15 cellular contexts compared by ENCODE assay signal in genomic region chr5:11046160-11046559, GRCh38.
DNase-seq lines count a peak whose midpoint lies in the region; ATAC-seq and TF ChIP-seq lines count a peak whose summit lies in the region.
"Had no signal": no experiment of that assay in that cellular context is flagged by ENCODE, and none has a peak within 500 bp of the region (broad histone marks: within the 10 kb centered on the region; RNA-seq: fewer than 3 reads in every experiment).

No MANE protein-coding gene starts in this region.

- H4K20me1 ChIP-seq in HCT116 (ENCODE audit: insufficient read depth): no peaks in the 10 kb centered on the region

- H3K9me2 ChIP-seq in HCT116 (ENCODE audit: insufficient read depth): no peaks in the 10 kb centered on the region

- no peak overlapping the region for H3K9ac ChIP-seq in HCT116 (ENCODE audit: low read length)

- no peak overlapping the region for H2AFZ ChIP-seq in HCT116 (ENCODE audit: low read depth, low read length, poor library complexity, severe bottlenecking)

- CTCF ChIA-PET in HCT116 (lab: Charles Lee) (no interaction called here), Calu3 (lab: Charles Lee) (no interaction called here)
- CTCF ChIA-PET in activated CD4-positive, alpha-beta memory T cell treated with anti-CD3 and anti-CD28 coated beads for 36 hours (lab: Charles Lee): no interaction called here

- no peaks in the 10 kb centered on the region for H3K36me3 ChIP-seq in HCT116 (ENCODE audit: control insufficient read depth in 1 of 2, insufficient read depth in 2 of 2, low read length in 2 of 2)
- H3K36me3 ChIP-seq: HAP-1, pancreas had no signal

- H3K4me1 ChIP-seq in HCT116 (ENCODE audit: control insufficient read depth in 1 of 2, insufficient read depth in 2 of 2, low read length in 2 of 2): no peaks in the 10 kb centered on the region
- H3K4me1 ChIP-seq: HAP-1, pancreas had no signal

- ATAC-seq in HCT116 (peak; percentile 50), GM19023 (IDR thresholded peaks at IDR 0.05; ENCODE audit: unreplicated experiment) (no peak), HG02798 (IDR thresholded peaks at IDR 0.05; ENCODE audit: poor library complexity, unreplicated experiment) (no peak)
- ATAC-seq: effector memory CD8-positive, alpha-beta T cell; pancreas; stimulated activated naive B cell treated with anti-CD40 and anti-IgM and Interleukin-4, amounts not matched to agents 10 μg/mL and 1 μg/mL and 100 μg/mL, for 72 hours had no signal

- RAD21 ChIA-PET in HCT116 (lab: Charles Lee; ENCODE audit: low non-redundant PET in 1 of 2, low total read pairs in 2 of 2, uncharacterized antibody in 2 of 2, unreplicated experiment in 2 of 2): no interaction called here

- H3K79me2 ChIP-seq in HCT116 (ENCODE audit: insufficient read depth, low read length): no peaks in the 10 kb centered on the region

- DNase-seq in AG09319 (ENCODE audit: extremely low read depth, low read depth) (no peak), HCT116 (ENCODE audit: low read depth, low spot score) (no peak), SW480 (ENCODE audit: low spot score) (peak; percentile 21), iPS-NIHi7 (ENCODE audit: extremely low spot score) (peak; percentile 64), Calu3 (no peak)
- no peak for DNase-seq in activated CD4-positive, alpha-beta memory T cell treated with anti-CD3 and anti-CD28 coated beads for 36 hours
- DNase-seq: activated CD8-positive, alpha-beta memory T cell treated with anti-CD3 and anti-CD28 coated beads, Interleukin-2, amount 50 U/mL, for 48 hours; CD4-positive, alpha-beta memory T cell; effector memory CD8-positive, alpha-beta T cell; NCI-H2081 treated with DMSO at 0.1 percent for 48 hours; pancreas; stimulated activated naive B cell treated with anti-CD40 and anti-IgM and Interleukin-4, amounts not matched to agents 10 μg/mL and 1 μg/mL and 100 μg/mL, for 72 hours had no signal

- H3K27ac Mint-ChIP-seq in Calu3 (ENCODE audit: unreplicated experiment): no peak overlapping the region
- no peak overlapping the region for H3K27ac Mint-ChIP-seq in activated CD4-positive, alpha-beta memory T cell treated with anti-CD3 and anti-CD28 coated beads for 36 hours
- H3K27ac Mint-ChIP-seq: CD4-positive, alpha-beta memory T cell; effector memory CD8-positive, alpha-beta T cell; stimulated activated naive B cell treated with anti-CD40 and anti-IgM and Interleukin-4, amounts not matched to agents 10 μg/mL and 1 μg/mL and 100 μg/mL, for 72 hours had no signal

- H3K9me3 Mint-ChIP-seq in Calu3 (ENCODE audit: low read depth, unreplicated experiment): no peaks in the 10 kb centered on the region
- no peaks in the 10 kb centered on the region for H3K9me3 Mint-ChIP-seq in activated CD4-positive, alpha-beta memory T cell treated with anti-CD3 and anti-CD28 coated beads for 36 hours
- H3K9me3 Mint-ChIP-seq: CD4-positive, alpha-beta memory T cell; effector memory CD8-positive, alpha-beta T cell; stimulated activated naive B cell treated with anti-CD40 and anti-IgM and Interleukin-4, amounts not matched to agents 10 μg/mL and 1 μg/mL and 100 μg/mL, for 72 hours had no signal

- H3K27ac ChIP-seq in HCT116 (ENCODE audit: low read depth, low read length): no peak overlapping the region
- H3K27ac ChIP-seq: pancreas had no signal

- H3K27me3 ChIP-seq in HCT116 (ENCODE audit: insufficient read depth, low read length): peaks cover 33% of the 10 kb centered on the region
- H3K27me3 ChIP-seq: pancreas had no signal

- POLR2A ChIA-PET in HCT116 (lab: Charles Lee): no interaction called here
- POLR2A ChIA-PET in activated CD4-positive, alpha-beta memory T cell treated with anti-CD3 and anti-CD28 coated beads for 36 hours (lab: Charles Lee): no interaction called here

- H3K9me3 ChIP-seq in HCT116 (ENCODE audit: control insufficient read depth in 1 of 2, insufficient read depth in 1 of 2, low read depth in 1 of 2, low read length in 2 of 2): no peaks in the 10 kb centered on the region
- H3K9me3 ChIP-seq: HAP-1, pancreas had no signal

- H3K4me2 ChIP-seq in HCT116 (ENCODE audit: low read length): no peak overlapping the region

- H3K36me3 Mint-ChIP-seq in Calu3 (ENCODE audit: insufficient read depth, unreplicated experiment): no peaks in the 10 kb centered on the region
- no peaks in the 10 kb centered on the region for H3K36me3 Mint-ChIP-seq in activated CD4-positive, alpha-beta memory T cell treated with anti-CD3 and anti-CD28 coated beads for 36 hours
- H3K36me3 Mint-ChIP-seq: CD4-positive, alpha-beta memory T cell; stimulated activated naive B cell treated with anti-CD40 and anti-IgM and Interleukin-4, amounts not matched to agents 10 μg/mL and 1 μg/mL and 100 μg/mL, for 72 hours had no signal

- no peaks in the 10 kb centered on the region for H3K27me3 Mint-ChIP-seq in Calu3 (ENCODE audit: unreplicated experiment)
- H3K27me3 Mint-ChIP-seq in activated CD4-positive, alpha-beta memory T cell treated with anti-CD3 and anti-CD28 coated beads for 36 hours: no peaks in the 10 kb centered on the region

- TF ChIP-seq CTCF in AG09319 (IDR thresholded peaks at IDR 0.05; ENCODE audit: low read depth, low read length) (peak; percentile 43), HCT116 (IDR thresholded peaks at IDR 0.05 in 2 of 3, conservative IDR thresholded peaks at IDR 0.05 in 1 of 3; ENCODE audit: borderline replicate concordance in 1 of 3, insufficient read depth in 1 of 3, low read depth in 2 of 3, low read length in 2 of 3) (no peak), Calu3 (IDR thresholded peaks at IDR 0.05; ENCODE audit: unreplicated experiment) (no peak)

- peaks cover 5% of the 10 kb centered on the region for H3K4me1 Mint-ChIP-seq in Calu3 (ENCODE audit: low read depth, unreplicated experiment)
- H3K4me1 Mint-ChIP-seq in activated CD4-positive, alpha-beta memory T cell treated with anti-CD3 and anti-CD28 coated beads for 36 hours (ENCODE audit: low read depth): no peaks in the 10 kb centered on the region
- H3K4me1 Mint-ChIP-seq: CD4-positive, alpha-beta memory T cell; stimulated activated naive B cell treated with anti-CD40 and anti-IgM and Interleukin-4, amounts not matched to agents 10 μg/mL and 1 μg/mL and 100 μg/mL, for 72 hours had no signal

- BruUV-seq in HCT116 (replicated peaks; lab: Mats Ljungman, UMichigan): no TSS peak
- no TSS peak for BruUV-seq in Calu3 (replicated peaks; lab: Mats Ljungman, UMichigan)

- peak; percentile 33; the same call in 1 of the 2 replicates for TF ChIP-seq RAD21 in HCT116 (IDR thresholded peaks at IDR 0.05; ENCODE audit: low read depth)

- no peak for TF ChIP-seq POLR2A in HCT116 (IDR thresholded peaks at IDR 0.05; ENCODE audit: borderline replicate concordance, extremely low read depth, insufficient read depth, insufficient read length)

- no peak overlapping the region for H3K4me3 ChIP-seq in HCT116 (replicated peaks in 1 of 2; ENCODE audit: low read depth in 1 of 2, low read length in 2 of 2)
- H3K4me3 ChIP-seq: HAP-1, pancreas had no signal

- H3K4me3 Mint-ChIP-seq in Calu3 (ENCODE audit: low read depth, unreplicated experiment): no peak overlapping the region
- H3K4me3 Mint-ChIP-seq in activated CD4-positive, alpha-beta memory T cell treated with anti-CD3 and anti-CD28 coated beads for 36 hours: no peak overlapping the region
- H3K4me3 Mint-ChIP-seq: CD4-positive, alpha-beta memory T cell; effector memory CD8-positive, alpha-beta T cell; stimulated activated naive B cell treated with anti-CD40 and anti-IgM and Interleukin-4, amounts not matched to agents 10 μg/mL and 1 μg/mL and 100 μg/mL, for 72 hours had no signal

- intact Hi-C loops in HCT116 (cut with micrococcal nuclease) (no loop called here), Calu3 (cut with micrococcal nuclease; ENCODE audit: unreplicated experiment) (loop anchor here (2.0 to 5.0 kb wide), 2 partner anchors 354 to 593 kb away; no protein-coding TSS in a partner anchor)
- intact Hi-C loops in activated CD4-positive, alpha-beta memory T cell treated with anti-CD3 and anti-CD28 coated beads for 36 hours (cut with micrococcal nuclease): no loop called here

TF ChIP-seq in HCT116, 20 proteins besides CTCF, POLR2A, EP300 and RAD21:
- TF ChIP-seq EGR1 (IDR thresholded peaks at IDR 0.05; ENCODE audit: low read depth) (no peak), EZH2phosphoT487 (IDR thresholded peaks at IDR 0.05; ENCODE audit: borderline replicate concordance) (no peak), POLR2AphosphoS5 (IDR thresholded peaks at IDR 0.05; ENCODE audit: low read depth, low read length) (no peak)

Comparison
In these comparisons a context has a peak if more than half of its experiments do, and no peak if none do; other contexts are left out.
1. DNase-seq: peak in SW480 (single experiment) and iPS-NIHi7 (single experiment); none in AG09319 (single experiment), HCT116 (single experiment), Calu3 (single experiment) and activated CD4-positive, alpha-beta memory T cell treated with anti-CD3 and anti-CD28 coated beads for 36 hours (single experiment).